In genomic region chr7:141055146-141055545, GRCh38 we compare ENCODE assay signal across 33 cellular contexts. TPM values are rescaled to one million over a fixed set of nuclear protein-coding genes. Genes with fewer than 3 reads are reported as not detected.
"Had no signal": no experiment of that assay in that cellular context is flagged by ENCODE, and none has a peak within 500 bp of the region (broad histone marks: within the 10 kb centered on the region; RNA-seq: fewer than 3 reads in every experiment).

No MANE protein-coding gene starts in this region.

- H3K4me3 ChIP-seq: ovary, psoas muscle, skin epidermis, smooth muscle cell, spleen, suprapubic skin, testis, tibial artery, transverse colon, upper lobe of left lung, vagina had no signal

- H3K9ac ChIP-seq: parathyroid adenoma had no signal

- H3K4me2 ChIP-seq: smooth muscle cell had no signal

- ATAC-seq: naive thymus-derived CD8-positive, alpha-beta T cell; psoas muscle; right cardiac atrium; sciatic nerve; stimulated activated memory B cell treated with anti-CD40 and anti-IgM and Interleukin-4, amounts not matched to agents 10 μg/mL and 1 μg/mL and 100 μg/mL, for 72 hours; stimulated activated naive CD8-positive, alpha-beta T cell treated with anti-CD3 and anti-CD28 coated beads, Interleukin-15, amount 100 ng/mL, for 72 hours; stimulated activated naive CD8-positive, alpha-beta T cell treated with anti-CD3 and anti-CD28 coated beads, Interleukin-15, Interleukin-2, amounts not matched to agents 100 U/mL and 50 U/mL, for 24 hours had no signal

- H2AFZ ChIP-seq: parathyroid adenoma had no signal

- FAIRE-seq: urothelium cell line had no signal

- H3K36me3 ChIP-seq: neutrophil, ovary, spleen, suprapubic skin, tibial artery, transverse colon, upper lobe of left lung, vagina had no signal

- H3K4me3 Mint-ChIP-seq: naive B cell; naive thymus-derived CD8-positive, alpha-beta T cell; nephron progenitor cell; neural crest cell; stimulated activated memory B cell treated with anti-CD40 and anti-IgM and Interleukin-4, amounts not matched to agents 10 μg/mL and 1 μg/mL and 100 μg/mL, for 72 hours; stimulated activated naive CD8-positive, alpha-beta T cell treated with anti-CD3 and anti-CD28 coated beads, Interleukin-15, amount 100 ng/mL, for 72 hours had no signal

- H3K27me3 ChIP-seq: ovary, spleen, suprapubic skin, testis, tibial artery, transverse colon, upper lobe of left lung, vagina had no signal

- H3K27me3 Mint-ChIP-seq: progenitor cell of endocrine pancreas had no signal

- H3K9me3 ChIP-seq: neutrophil, ovary, psoas muscle, suprapubic skin, testis, transverse colon, vagina had no signal

- H3K9me3 Mint-ChIP-seq: neural crest cell had no signal

- DNase-seq: naive B cell; naive thymus-derived CD8-positive, alpha-beta T cell; nephron progenitor cell; nucleus accumbens; ovary; posterior cingulate gyrus; psoas muscle; right cardiac atrium; spleen; stimulated activated CD4-positive, alpha-beta T cell treated with anti-CD3 and anti-CD28 coated beads, Interleukin-12 subunit alpha, Interleukin-12 subunit beta, amount 100 ng/mL, for 4 hours; stimulated activated CD4-positive, alpha-beta T cell treated with anti-CD3 and anti-CD28 coated beads, Interleukin-1b, Interleukin-23, amount 100 ng/mL, for 48 hours; stimulated activated CD4-positive, alpha-beta T cell treated with anti-CD3 and anti-CD28 coated beads, Interleukin-4, amount 100 ng/mL, for 1 hour; stimulated activated CD4-positive, alpha-beta T cell treated with anti-CD3 and anti-CD28 coated beads, Interleukin-4, amount 100 ng/mL, for 4 hours; stimulated activated CD8-positive, alpha-beta memory T cell treated with anti-CD3 and anti-CD28 coated beads, Interleukin-4, amount 100 ng/mL, for 48 hours; stimulated activated naive CD4-positive, alpha-beta T cell; stimulated activated naive CD8-positive, alpha-beta T cell treated with anti-CD3 and anti-CD28 coated beads, Interleukin-15, amount 100 ng/mL, for 72 hours; stimulated activated naive CD8-positive, alpha-beta T cell treated with anti-CD3 and anti-CD28 coated beads, Interleukin-15, Interleukin-2, amounts not matched to agents 100 U/mL and 50 U/mL, for 24 hours; substantia nigra; testis; tibial artery; transverse colon; upper lobe of left lung had no signal

- H3K36me3 Mint-ChIP-seq: stimulated activated memory B cell treated with anti-CD40 and anti-IgM and Interleukin-4, amounts not matched to agents 10 μg/mL and 1 μg/mL and 100 μg/mL, for 72 hours had no signal

- H3K79me2 ChIP-seq: parathyroid adenoma had no signal

- H3K27ac ChIP-seq: neutrophil, ovary, parathyroid adenoma, psoas muscle, skin epidermis, spleen, suprapubic skin, testis, tibial artery, transverse colon, upper lobe of left lung, vagina had no signal

- H3K27ac Mint-ChIP-seq: naive B cell; nephron progenitor cell; progenitor cell of endocrine pancreas; stimulated activated memory B cell treated with anti-CD40 and anti-IgM and Interleukin-4, amounts not matched to agents 10 μg/mL and 1 μg/mL and 100 μg/mL, for 72 hours; stimulated activated naive CD8-positive, alpha-beta T cell treated with anti-CD3 and anti-CD28 coated beads, Interleukin-15, amount 100 ng/mL, for 72 hours had no signal

- H3K4me1 ChIP-seq: parathyroid adenoma, psoas muscle, suprapubic skin, testis, tibial artery, transverse colon, upper lobe of left lung, vagina had no signal

RNA-seq across cellular contexts. Expression of gene TMEM178B, which starts 18.7 kb away (rescaled TPM):
- total RNA-seq: naive thymus-derived CD8-positive, alpha-beta T cell had no signal
- polyA plus RNA-seq: smooth muscle cell had no signal
